In genomic region chr1:7645751-7646048, GRCh38 we compare ENCODE assay signal across 14 cellular contexts.
"Had no signal": no experiment of that assay in that cellular context is flagged by ENCODE, and none has a peak within 500 bp of the region (broad histone marks: within the 10 kb centered on the region; RNA-seq: fewer than 3 reads in every experiment).

No MANE protein-coding gene starts in this region.

- DNase-seq: activated CD4-positive, alpha-beta T cell treated with anti-CD3 and anti-CD28 coated beads, Interleukin-2, amount 50 U/mL, for 1 hour; activated CD4-positive, CD25-positive, alpha-beta regulatory T cell treated with anti-CD3 and anti-CD28 coated beads, Interleukin-2, amount 50 U/mL, for 72 hours; activated CD8-positive, alpha-beta memory T cell treated with anti-CD3 and anti-CD28 coated beads for 24 hours; activated CD8-positive, alpha-beta memory T cell treated with anti-CD3 and anti-CD28 coated beads, Interleukin-2, amount 50 U/mL, for 48 hours; activated gamma-delta T cell; activated T-cell treated with anti-CD3 and anti-CD28 coated beads, Interleukin-2, amount 50 U/mL, for 72 hours; effector CD4-positive, alpha-beta T cell had no signal

- ATAC-seq: activated T-cell treated with anti-CD3 and anti-CD28 coated beads, Interleukin-2, amount 50 U/mL, for 72 hours had no signal

- H3K9me3 Mint-ChIP-seq: activated naive CD4-positive, alpha-beta T cell treated with anti-CD3 and anti-CD28 coated beads, Interleukin-2, amount 50 U/mL, for 24 hours; activated T-cell treated with anti-CD3 and anti-CD28 coated beads, Interleukin-2, amount 50 U/mL, for 72 hours; T-helper 1 cell treated with Interleukin-12 subunit alpha and Interleukin-12 subunit beta and Interleukin-4 antibody, amounts not matched to agents 30 μg/mL and 1 μg/mL, for 36 hours had no signal

- H3K9me3 ChIP-seq: gastrocnemius medialis, upper lobe of left lung had no signal

- FAIRE-seq: astrocyte had no signal

- H3K27me3 Mint-ChIP-seq: activated naive CD4-positive, alpha-beta T cell treated with anti-CD3 and anti-CD28 coated beads, Interleukin-2, amount 50 U/mL, for 24 hours had no signal

- H3K4me1 Mint-ChIP-seq: activated naive CD4-positive, alpha-beta T cell treated with anti-CD3 and anti-CD28 coated beads, Interleukin-2, amount 50 U/mL, for 24 hours had no signal

- H3K4me3 Mint-ChIP-seq: activated naive CD4-positive, alpha-beta T cell treated with anti-CD3 and anti-CD28 coated beads, Interleukin-2, amount 50 U/mL, for 24 hours; activated T-cell treated with anti-CD3 and anti-CD28 coated beads, Interleukin-2, amount 50 U/mL, for 72 hours; T-helper 1 cell treated with Interleukin-12 subunit alpha and Interleukin-12 subunit beta and Interleukin-4 antibody, amounts not matched to agents 30 μg/mL and 1 μg/mL, for 36 hours had no signal

- H3K4me3 ChIP-seq: breast epithelium, gastrocnemius medialis, stomach, upper lobe of left lung had no signal

- H3K27me3 ChIP-seq: breast epithelium, gastrocnemius medialis, upper lobe of left lung had no signal

- H3K4me1 ChIP-seq: breast epithelium had no signal

- H3K27ac Mint-ChIP-seq: activated naive CD4-positive, alpha-beta T cell treated with anti-CD3 and anti-CD28 coated beads, Interleukin-2, amount 50 U/mL, for 24 hours; activated T-cell treated with anti-CD3 and anti-CD28 coated beads, Interleukin-2, amount 50 U/mL, for 72 hours; T-helper 1 cell treated with Interleukin-12 subunit alpha and Interleukin-12 subunit beta and Interleukin-4 antibody, amounts not matched to agents 30 μg/mL and 1 μg/mL, for 36 hours had no signal

- H3K36me3 Mint-ChIP-seq: activated naive CD4-positive, alpha-beta T cell treated with anti-CD3 and anti-CD28 coated beads, Interleukin-2, amount 50 U/mL, for 24 hours had no signal

- H3K36me3 ChIP-seq: breast epithelium, gastrocnemius medialis, stomach, upper lobe of left lung had no signal
